ENCODE assay signal across 8 cellular contexts in the genomic region with DNA sequence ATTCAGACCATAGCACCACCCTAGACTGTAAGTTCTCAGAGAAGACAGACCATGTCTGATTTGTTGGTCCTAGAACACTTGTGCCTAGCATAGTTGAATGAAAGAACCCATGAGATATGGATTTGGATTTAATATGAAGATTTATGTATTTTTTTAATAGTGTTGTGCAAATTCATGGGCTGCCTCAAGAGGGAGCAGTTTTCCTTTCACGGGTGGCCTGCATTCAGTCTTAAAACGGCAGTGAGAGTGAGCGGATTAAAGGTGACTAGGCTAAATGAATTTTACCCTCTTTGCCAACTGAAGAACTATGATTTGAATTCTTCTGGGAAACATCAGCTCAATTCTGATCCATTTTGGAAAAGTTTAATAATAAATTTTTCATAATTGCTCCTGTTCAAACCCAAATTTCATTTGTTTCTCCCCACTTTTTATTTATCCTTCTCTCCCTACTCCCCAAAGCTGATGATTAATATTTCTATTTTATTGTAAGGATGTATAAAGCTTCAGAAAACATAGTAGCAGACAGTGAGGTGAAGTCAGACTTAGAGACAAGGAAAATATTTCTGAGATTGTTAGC.
A peak's percentile ranks its signal among the peaks of the same experiment; 100 is the strongest.
DNase-seq lines count a peak whose midpoint lies in the region; ATAC-seq and TF ChIP-seq lines count a peak whose summit lies in the region.

No MANE protein-coding gene starts in this region.

- POLR2A ChIA-PET in CD8-positive, alpha-beta T cell (lab: Charles Lee) = no interaction called here

- CTCF ChIA-PET in CD8-positive, alpha-beta T cell (lab: Charles Lee) = no interaction called here

- peak; percentile 41 for TF ChIP-seq CTCF in CD8-positive, alpha-beta T cell (IDR thresholded peaks at IDR 0.05)
- TF ChIP-seq CTCF in epithelial cell of proximal tubule (conservative IDR thresholded peaks at IDR 0.05; ENCODE audit: low read depth, low read length) = peak; percentile 84

- H3K9me3 ChIP-seq in CD8-positive, alpha-beta T cell (ENCODE audit: low read length) = no peaks in the 10 kb centered on the region

- intact Hi-C loops in CD8-positive, alpha-beta T cell (cut with DNase I, micrococcal nuclease) = no loop called here

- peaks cover 3% of the 10 kb centered on the region for H3K27me3 Mint-ChIP-seq in CD8-positive, alpha-beta T cell (ENCODE audit: low read depth)

- no peak overlapping the region for H3K27ac Mint-ChIP-seq in CD8-positive, alpha-beta T cell

- peak in 1 of 7 experiments; percentile 7 for DNase-seq in CD8-positive, alpha-beta T cell
- DNase-seq in OCI-M1 (lab: John Stamatoyannopoulos, UW) = peak; percentile 58
- no peak for DNase-seq in epithelial cell of proximal tubule (ENCODE audit: low read depth)
- peak; percentile 0 for DNase-seq in stromal cell of bone marrow (ENCODE audit: low read depth)
- DNase-seq in cortex of kidney (lab: John Stamatoyannopoulos, UW) = no peak

- H3K4me3 ChIP-seq in CD8-positive, alpha-beta T cell (ENCODE audit: low read depth, low read length) = no peak overlapping the region
- H3K4me3 ChIP-seq in epithelial cell of proximal tubule (ENCODE audit: low read depth, low read length) = no peak overlapping the region

- H3K27me3 ChIP-seq in CD8-positive, alpha-beta T cell (ENCODE audit: insufficient read depth, low read length) = no peaks in the 10 kb centered on the region

- H3K27ac ChIP-seq in CD8-positive, alpha-beta T cell (ENCODE audit: low read depth, low read length) = no peak overlapping the region

- no peaks in the 10 kb centered on the region for H3K4me1 ChIP-seq in CD8-positive, alpha-beta T cell (ENCODE audit: insufficient read depth, low read length)

- no peak overlapping the region for H3K4me3 Mint-ChIP-seq in CD8-positive, alpha-beta T cell

- no peak for ATAC-seq in CD8-positive, alpha-beta T cell
- ATAC-seq in GM18511 (IDR thresholded peaks at IDR 0.05; ENCODE audit: unreplicated experiment) (peak; percentile 77), HG03196 (IDR thresholded peaks at IDR 0.05; ENCODE audit: unreplicated experiment) (peak; percentile 61), GM18517 (IDR thresholded peaks at IDR 0.05; ENCODE audit: unreplicated experiment) (no peak)

- H3K36me3 ChIP-seq in CD8-positive, alpha-beta T cell (ENCODE audit: insufficient read depth, low read length) = no peaks in the 10 kb centered on the region

- H3K36me3 Mint-ChIP-seq in CD8-positive, alpha-beta T cell = no peaks in the 10 kb centered on the region

- no peaks in the 10 kb centered on the region for H3K4me1 Mint-ChIP-seq in CD8-positive, alpha-beta T cell (ENCODE audit: low read depth)

- H3K9me3 Mint-ChIP-seq in CD8-positive, alpha-beta T cell = peaks cover 3% of the 10 kb centered on the region

Comparison
In these comparisons a context has a peak if more than half of its experiments do, and no peak if none do; other contexts are left out.
1. ATAC-seq: peak in GM18511 (single experiment) and HG03196 (single experiment); none in CD8-positive, alpha-beta T cell (single experiment) and GM18517 (single experiment).
2. DNase-seq: peak in OCI-M1 (single experiment) and stromal cell of bone marrow (single experiment); none in epithelial cell of proximal tubule (single experiment) and cortex of kidney (single experiment).